Comparison of ENCODE assay signal across 34 cellular contexts in the genomic region with DNA sequence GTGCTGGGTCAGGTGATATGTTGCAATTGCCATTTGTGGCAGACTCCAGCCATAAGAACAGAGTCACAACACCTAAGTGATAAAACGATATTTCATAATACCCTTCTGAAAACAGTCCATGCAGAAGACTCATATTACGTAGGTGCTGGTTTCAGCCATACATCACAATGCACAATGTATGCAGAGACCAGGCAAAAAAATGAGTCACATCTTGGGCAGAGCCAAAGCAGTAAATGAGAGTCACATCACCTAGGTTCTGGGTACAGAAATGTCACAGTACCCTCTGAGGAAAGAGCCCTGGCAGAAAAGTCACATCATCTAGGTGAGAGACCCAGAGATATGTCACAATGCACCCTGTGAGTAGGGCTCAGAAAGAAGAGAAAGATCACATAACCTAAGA.
"Had no signal": no experiment of that assay in that cellular context is flagged by ENCODE, and none has a peak within 500 bp of the region (broad histone marks: within the 10 kb centered on the region; RNA-seq: fewer than 3 reads in every experiment).

No MANE protein-coding gene starts in this region.

- H3K27me3 Mint-ChIP-seq: activated B cell treated with CpG ODN at 0.5 μM for 24 hours; activated CD4-positive, alpha-beta memory T cell treated with anti-CD3 and anti-CD28 coated beads for 36 hours; activated CD4-positive, alpha-beta T cell treated with anti-CD3 and anti-CD28 coated beads, Interleukin-2, amount 10 ng/mL, durations not matched to agents 24 days and 14 days; activated CD8-positive, alpha-beta T cell treated with anti-CD3 and anti-CD28 coated beads for 36 hours; activated naive CD8-positive, alpha-beta T cell treated with anti-CD3 and anti-CD28 coated beads for 36 hours had no signal

- ATAC-seq: activated CD8-positive, alpha-beta T cell treated with anti-CD3 and anti-CD28 coated beads for 36 hours; activated T-cell treated with anti-CD3 and anti-CD28 coated beads, Interleukin-2, amount 50 U/mL, for 4 hours; body of pancreas had no signal

- H3K4me3 Mint-ChIP-seq: activated B cell treated with CpG ODN at 0.5 μM for 24 hours; activated CD4-positive, alpha-beta memory T cell treated with anti-CD3 and anti-CD28 coated beads for 36 hours; activated CD4-positive, alpha-beta T cell treated with anti-CD3 and anti-CD28 coated beads, Interleukin-2, amount 10 ng/mL, durations not matched to agents 24 days and 14 days; activated CD8-positive, alpha-beta T cell treated with anti-CD3 and anti-CD28 coated beads for 36 hours; activated naive CD8-positive, alpha-beta T cell treated with anti-CD3 and anti-CD28 coated beads for 36 hours; activated T-cell treated with anti-CD3 and anti-CD28 coated beads, Interleukin-2, amount 50 U/mL, for 4 hours; activated T-cell treated with anti-CD3 and anti-CD28 coated beads, Interleukin-2, amount 50 U/mL, for 72 hours; activated T-helper 1 cell treated with anti-CD3 and anti-CD28 coated beads, Interleukin-12 subunit alpha, Interleukin-12 subunit beta, Interleukin-2, Interleukin-4 antibody, amounts not matched to agents 30 ng/mL and 10 ng/mL and 1 ng/mL, durations not matched to agents 14 hours and 24 hours and 36 hours; T-helper 1 cell treated with Interleukin-12 subunit alpha and Interleukin-12 subunit beta and Interleukin-4 antibody, amounts not matched to agents 30 μg/mL and 1 μg/mL, for 36 hours; T-helper 2 cell treated with Interferon-gamma antibody and Interleukin-4, amounts not matched to agents 5 μg/mL and 100 μg/mL, for 36 hours had no signal

- H3K4me1 ChIP-seq: adrenal gland, body of pancreas, breast epithelium had no signal

- H3K36me3 Mint-ChIP-seq: activated CD4-positive, alpha-beta memory T cell treated with anti-CD3 and anti-CD28 coated beads for 36 hours; activated naive CD8-positive, alpha-beta T cell treated with anti-CD3 and anti-CD28 coated beads for 36 hours had no signal

- H3K4me3 ChIP-seq: adrenal gland, body of pancreas, breast epithelium had no signal

- H3K27me3 ChIP-seq: adrenal gland, body of pancreas, brain microvascular endothelial cell, breast epithelium had no signal

- DNase-seq: activated B cell treated with CpG ODN at 0.5 μM for 24 hours; activated CD4-positive, alpha-beta memory T cell treated with anti-CD3 and anti-CD28 coated beads for 36 hours; activated CD4-positive, alpha-beta T cell treated with anti-CD3 and anti-CD28 coated beads for 4 hours; activated CD4-positive, alpha-beta T cell treated with anti-CD3 and anti-CD28 coated beads, Interleukin-2, amount 10 ng/mL, durations not matched to agents 24 days and 14 days; activated CD4-positive, alpha-beta T cell treated with anti-CD3 and anti-CD28 coated beads, Interleukin-2, amount 50 U/mL, for 1 hour; activated CD4-positive, alpha-beta T cell treated with anti-CD3 and anti-CD28 coated beads, Interleukin-2, amount 50 U/mL, for 4 hours; activated CD4-positive, CD25-positive, alpha-beta regulatory T cell treated with anti-CD3 and anti-CD28 coated beads, Interleukin-2, amount 50 U/mL, for 72 hours; activated CD8-positive, alpha-beta memory T cell treated with anti-CD3 and anti-CD28 coated beads, Interleukin-2, amount 50 U/mL, for 4 hours; activated CD8-positive, alpha-beta T cell treated with anti-CD3 and anti-CD28 coated beads for 36 hours; activated effector memory CD4-positive, alpha-beta T cell treated with Interleukin-2 at 50 U/mL for 16 hours; activated gamma-delta T cell; activated naive CD4-positive, alpha-beta T cell treated with anti-CD3 and anti-CD28 coated beads, Interleukin-2, amount 50 U/mL, for 16 hours; activated naive CD4-positive, alpha-beta T cell treated with Interleukin-2 at 50 U/mL for 16 hours; activated naive CD8-positive, alpha-beta T cell treated with anti-CD3 and anti-CD28 coated beads for 36 hours; activated T-cell treated with anti-CD3 and anti-CD28 coated beads for 4 hours; activated T-cell treated with anti-CD3 and anti-CD28 coated beads, Interleukin-2, amount 50 U/mL, for 1 hour; activated T-cell treated with anti-CD3 and anti-CD28 coated beads, Interleukin-2, amount 50 U/mL, for 4 hours; activated T-cell treated with anti-CD3 and anti-CD28 coated beads, Interleukin-2, amount 50 U/mL, for 72 hours; adrenal gland; amniotic stem cell; aorta; body of pancreas; brain microvascular endothelial cell; central memory CD4-positive, alpha-beta T cell; T-helper 1 cell; T-helper 2 cell; T-helper 9 cell had no signal

- H3K36me3 ChIP-seq: adrenal gland, brain microvascular endothelial cell, breast epithelium had no signal

- H3K27ac ChIP-seq: adrenal gland, body of pancreas, brain microvascular endothelial cell, breast epithelium, VCaP had no signal

- H3K9me3 Mint-ChIP-seq: activated CD4-positive, alpha-beta memory T cell treated with anti-CD3 and anti-CD28 coated beads for 36 hours; activated naive CD8-positive, alpha-beta T cell treated with anti-CD3 and anti-CD28 coated beads for 36 hours; activated T-cell treated with anti-CD3 and anti-CD28 coated beads, Interleukin-2, amount 50 U/mL, for 4 hours had no signal

- H3K9me3 ChIP-seq: adrenal gland, breast epithelium had no signal

- H3K4me1 Mint-ChIP-seq: activated B cell treated with CpG ODN at 0.5 μM for 24 hours; activated CD4-positive, alpha-beta T cell treated with anti-CD3 and anti-CD28 coated beads, Interleukin-2, amount 10 ng/mL, durations not matched to agents 24 days and 14 days; activated naive CD8-positive, alpha-beta T cell treated with anti-CD3 and anti-CD28 coated beads for 36 hours had no signal

- H3K27ac Mint-ChIP-seq: activated B cell treated with CpG ODN at 0.5 μM for 24 hours; activated CD4-positive, alpha-beta memory T cell treated with anti-CD3 and anti-CD28 coated beads for 36 hours; activated CD4-positive, alpha-beta T cell treated with anti-CD3 and anti-CD28 coated beads, Interleukin-2, amount 10 ng/mL, durations not matched to agents 24 days and 14 days; activated CD8-positive, alpha-beta T cell treated with anti-CD3 and anti-CD28 coated beads for 36 hours; activated naive CD4-positive, alpha-beta T cell treated with anti-CD3 and anti-CD28 coated beads, Interleukin-2, amount 50 U/mL, for 72 hours; activated naive CD8-positive, alpha-beta T cell treated with anti-CD3 and anti-CD28 coated beads for 36 hours; activated T-cell treated with anti-CD3 and anti-CD28 coated beads, Interleukin-2, amount 50 U/mL, for 72 hours; activated T-helper 1 cell treated with anti-CD3 and anti-CD28 coated beads, Interleukin-12 subunit alpha, Interleukin-12 subunit beta, Interleukin-2, Interleukin-4 antibody, amounts not matched to agents 30 ng/mL and 10 ng/mL and 1 ng/mL, durations not matched to agents 14 hours and 24 hours and 36 hours; activated T-helper 2 cell treated with anti-CD3 and anti-CD28 coated beads, Interferon-gamma antibody, Interleukin-2, Interleukin-4, amounts not matched to agents 10 μg/mL and 5 μg/mL and 100 μg/mL, durations not matched to agents 14 hours and 24 hours and 36 hours; T-helper 1 cell treated with Interleukin-12 subunit alpha and Interleukin-12 subunit beta and Interleukin-4 antibody, amounts not matched to agents 30 μg/mL and 1 μg/mL, for 36 hours; T-helper 2 cell treated with Interferon-gamma antibody and Interleukin-4, amounts not matched to agents 5 μg/mL and 100 μg/mL, for 36 hours had no signal
